9 cellular contexts compared by ENCODE assay signal in genomic region chr4:184280591-184281071, GRCh38.
DNase-seq lines count a peak whose midpoint lies in the region; ATAC-seq and TF ChIP-seq lines count a peak whose summit lies in the region.
"Had no signal": no experiment of that assay in that cellular context is flagged by ENCODE, and none has a peak within 500 bp of the region (broad histone marks: within the 10 kb centered on the region; RNA-seq: fewer than 3 reads in every experiment).

No MANE protein-coding gene starts in this region.

- no peak overlapping the region for H3K9ac ChIP-seq in mesenchymal stem cell (ENCODE audit: low read length)

- H2BK15ac ChIP-seq in mesenchymal stem cell (ENCODE audit: low read depth, poor library complexity, severe bottlenecking): no peak overlapping the region

- no peak overlapping the region for H3K14ac ChIP-seq in mesenchymal stem cell (ENCODE audit: low read length in 2 of 2)

- H3K4me1 Mint-ChIP-seq in activated T-helper 17 cell treated with anti-CD3 and anti-CD28 coated beads, Interleukin-2, amount 50 U/mL, for 72 hours: peaks cover 37% of the 10 kb centered on the region

- peaks cover 5% of the 10 kb centered on the region for H3K4me1 ChIP-seq in mesenchymal stem cell (ENCODE audit: control insufficient read depth, insufficient read depth, low read depth, low read length)
- H3K4me1 ChIP-seq: pancreas had no signal

- DNase-seq in GM12865 (ENCODE audit: low read depth) (peak; percentile 98), NCI-H226 (no peak), mesenchymal stem cell (no peak), SIG-M5 treated with dmso at 0.1 percent for 504 hours (lab: John Stamatoyannopoulos, UW; ENCODE audit: unreplicated experiment) (no peak), kidney glomerular epithelial cell (lab: John Stamatoyannopoulos, UW) (no peak)
- DNase-seq: pancreas had no signal

- no peak overlapping the region for H2BK120ac ChIP-seq in mesenchymal stem cell (ENCODE audit: low read depth, low read length)

- no peak overlapping the region for H2AFZ ChIP-seq in mesenchymal stem cell (ENCODE audit: low read depth, low read length)

- ATAC-seq in GM19351 (IDR thresholded peaks at IDR 0.05; ENCODE audit: unreplicated experiment): peak; percentile 47
- ATAC-seq in HG03097 (IDR thresholded peaks at IDR 0.05; ENCODE audit: low FRiP score, unreplicated experiment): peak; percentile 27
- peak; percentile 11 for ATAC-seq in activated T-helper 17 cell treated with anti-CD3 and anti-CD28 coated beads, Interleukin-2, amount 50 U/mL, for 72 hours (replicated peaks)

- H4K8ac ChIP-seq in mesenchymal stem cell (ENCODE audit: low read length): no peak overlapping the region

- no peaks in the 10 kb centered on the region for H3K36me3 Mint-ChIP-seq in activated T-helper 17 cell treated with anti-CD3 and anti-CD28 coated beads, Interleukin-2, amount 50 U/mL, for 72 hours (ENCODE audit: low read depth)

- no peak overlapping the region for H2AK5ac ChIP-seq in mesenchymal stem cell (ENCODE audit: low read length, severe bottlenecking)

- no peak overlapping the region for H3K18ac ChIP-seq in mesenchymal stem cell (ENCODE audit: low read depth in 1 of 2, low read length in 2 of 2)

- H3K4ac ChIP-seq in mesenchymal stem cell (ENCODE audit: low read depth in 1 of 2, low read length in 2 of 2): no peak overlapping the region

- H2BK5ac ChIP-seq in mesenchymal stem cell (ENCODE audit: low read depth, low read length, poor library complexity, severe bottlenecking): no peak overlapping the region

- no peak overlapping the region for H3K23ac ChIP-seq in mesenchymal stem cell (ENCODE audit: low read length in 2 of 2)

- peak overlapping the region; percentile 71 for H3K4me3 ChIP-seq in GM12865 (ENCODE audit: low read depth, low read length)
- no peak overlapping the region for H3K4me3 ChIP-seq in mesenchymal stem cell (ENCODE audit: insufficient read depth in 1 of 2, low read depth in 1 of 2, low read length in 2 of 2)
- H3K4me3 ChIP-seq: pancreas had no signal

- peak overlapping the region; percentile 98 for H3K27ac Mint-ChIP-seq in activated T-helper 17 cell treated with anti-CD3 and anti-CD28 coated beads, Interleukin-2, amount 50 U/mL, for 72 hours

- H2BK12ac ChIP-seq in mesenchymal stem cell (ENCODE audit: low read length in 2 of 2): no peak overlapping the region

- no peak overlapping the region for H3K4me2 ChIP-seq in mesenchymal stem cell (ENCODE audit: low read length, poor library complexity, severe bottlenecking)

- no peaks in the 10 kb centered on the region for H3K27me3 ChIP-seq in mesenchymal stem cell (ENCODE audit: control insufficient read depth in 1 of 2, insufficient read depth in 1 of 2, low read length in 2 of 2)
- H3K27me3 ChIP-seq: pancreas had no signal

- no peak for TF ChIP-seq CTCF in GM12865 (IDR thresholded peaks at IDR 0.05; ENCODE audit: insufficient read depth, low read depth, low read length, missing control alignments)

- H3K36me3 ChIP-seq in mesenchymal stem cell (ENCODE audit: control insufficient read depth in 1 of 2, insufficient read depth in 2 of 2, low read depth in 1 of 2, low read length in 2 of 2): no peaks in the 10 kb centered on the region
- H3K36me3 ChIP-seq: pancreas had no signal

- H3K27me3 Mint-ChIP-seq in activated T-helper 17 cell treated with anti-CD3 and anti-CD28 coated beads, Interleukin-2, amount 50 U/mL, for 72 hours: no peaks in the 10 kb centered on the region

- H3K4me3 Mint-ChIP-seq in activated T-helper 17 cell treated with anti-CD3 and anti-CD28 coated beads, Interleukin-2, amount 50 U/mL, for 72 hours: peak overlapping the region; percentile 84

- H3K9me3 Mint-ChIP-seq in activated T-helper 17 cell treated with anti-CD3 and anti-CD28 coated beads, Interleukin-2, amount 50 U/mL, for 72 hours: peaks cover 8% of the 10 kb centered on the region

- no peak overlapping the region for H3K27ac ChIP-seq in mesenchymal stem cell (ENCODE audit: low read length, poor library complexity, severe bottlenecking)
- H3K27ac ChIP-seq: pancreas had no signal

- WGBS in mesenchymal stem cell: 98% methylated on average over 2 of the region's 2 CpGs

- H4K91ac ChIP-seq in mesenchymal stem cell (ENCODE audit: low read length): no peak overlapping the region

- no peaks in the 10 kb centered on the region for H3K79me1 ChIP-seq in mesenchymal stem cell (replicated peaks; ENCODE audit: low read length, poor library complexity, severe bottlenecking)

- peaks cover 10% of the 10 kb centered on the region for H3K9me3 ChIP-seq in mesenchymal stem cell (ENCODE audit: control insufficient read depth, low read length)
- H3K9me3 ChIP-seq: pancreas had no signal
